In genomic region chr5:142170254-142170953, GRCh38 we compare ENCODE assay signal across 16 cellular contexts.
"Had no signal": no experiment of that assay in that cellular context is flagged by ENCODE, and none has a peak within 500 bp of the region (broad histone marks: within the 10 kb centered on the region; RNA-seq: fewer than 3 reads in every experiment).

No MANE protein-coding gene starts in this region.

- H3K9me3 ChIP-seq: body of pancreas, testis had no signal

- ATAC-seq: body of pancreas; left colon; natural killer cell treated with Interleukin-12 subunit alpha and Interleukin-12 subunit beta and Interleukin-15 and Interleukin-18, amount 100 ng/mL, for 72 hours had no signal

- H3K4me3 ChIP-seq: body of pancreas, testis had no signal

- H3K27ac ChIP-seq: body of pancreas, testis had no signal

- DNase-seq: activated CD4-positive, alpha-beta T cell treated with anti-CD3 and anti-CD28 coated beads, Interleukin-2, amount 50 U/mL, for 1 hour; activated CD4-positive, CD25-positive, alpha-beta regulatory T cell; activated T-cell treated with anti-CD3 and anti-CD28 coated beads for 4 hours; amniotic stem cell; body of pancreas; cortex of kidney; effector memory CD4-positive, alpha-beta T cell; immature natural killer cell; left colon; stimulated activated CD4-positive, alpha-beta T cell treated with anti-CD3 and anti-CD28 coated beads, Interleukin-4, amount 100 ng/mL, for 1 hour; stimulated activated CD8-positive, alpha-beta memory T cell treated with anti-CD3 and anti-CD28 coated beads, Interleukin-4, amount 100 ng/mL, for 48 hours; T-helper 2 cell; testis had no signal

- FAIRE-seq: TTC549, urothelium cell line had no signal

- H3K27me3 ChIP-seq: body of pancreas, testis had no signal
